ENCODE assay signal across 8 cellular contexts in genomic region chr2:11778923-11779757, GRCh38. TPM values are rescaled to one million over a fixed set of nuclear protein-coding genes. Genes with fewer than 3 reads are reported as not detected.
A peak's percentile ranks its signal among the peaks of the same experiment; 100 is the strongest.
DNase-seq lines count a peak whose midpoint lies in the region; ATAC-seq and TF ChIP-seq lines count a peak whose summit lies in the region.

No MANE protein-coding gene starts in this region.

- no peak for TF ChIP-seq POLR2A in lower leg skin (IDR thresholded peaks at IDR 0.05)

- H3K27ac Mint-ChIP-seq in activated CD4-positive, alpha-beta T cell treated with anti-CD3 and anti-CD28 coated beads, Interleukin-2, amount 10 ng/mL, durations not matched to agents 24 days and 14 days = peak overlapping the region; percentile 55

- no peak overlapping the region for H3K27ac ChIP-seq in coronary artery

- peak; percentile 79 for ATAC-seq in GM18861 (IDR thresholded peaks at IDR 0.05; ENCODE audit: unreplicated experiment)
- ATAC-seq in HG03066 (IDR thresholded peaks at IDR 0.05; ENCODE audit: low read depth, unreplicated experiment) = peak; percentile 81

- WGBS in lower leg skin, 2 donors = 25 to 27% methylated on average over 23 of the region's 23 CpGs

- H3K27me3 Mint-ChIP-seq in activated CD4-positive, alpha-beta T cell treated with anti-CD3 and anti-CD28 coated beads, Interleukin-2, amount 10 ng/mL, durations not matched to agents 24 days and 14 days = no peaks in the 10 kb centered on the region

- H3K9me3 Mint-ChIP-seq in activated CD4-positive, alpha-beta T cell treated with anti-CD3 and anti-CD28 coated beads, Interleukin-2, amount 10 ng/mL, durations not matched to agents 24 days and 14 days = no peaks in the 10 kb centered on the region

- peaks cover 32% of the 10 kb centered on the region for H3K4me1 Mint-ChIP-seq in activated CD4-positive, alpha-beta T cell treated with anti-CD3 and anti-CD28 coated beads, Interleukin-2, amount 10 ng/mL, durations not matched to agents 24 days and 14 days

- TF ChIP-seq CTCF in AG10803 (conservative IDR thresholded peaks at IDR 0.05; ENCODE audit: low read length) = peak; percentile 89
- TF ChIP-seq CTCF in coronary artery (IDR thresholded peaks at IDR 0.05) = peak; percentile 84
- peak in 1 of 3 donors; percentile 89 for TF ChIP-seq CTCF in lower leg skin (IDR thresholded peaks at IDR 0.05)

- DNase-seq in AG10803 (ENCODE audit: low read depth) (peak; percentile 51), NCI-H2227 treated with DMSO at 0.1 percent for 48 hours (lab: John Stamatoyannopoulos, UW) (peak; percentile 43), coronary artery (ENCODE audit: low spot score) (peak; percentile 78), lower leg skin (ENCODE audit: low spot score in 2 of 2) (peak; percentile 49 to 94)
- DNase-seq in activated CD4-positive, alpha-beta T cell treated with anti-CD3 and anti-CD28 coated beads, Interleukin-2, amount 10 ng/mL, durations not matched to agents 24 days and 14 days = peak; percentile 95
- peak; percentile 75 to 83 (median 80) for DNase-seq in stimulated activated CD4-positive, alpha-beta T cell treated with anti-CD3 and anti-CD28 coated beads, TNF-alpha, amount 100 ng/mL, for 48 hours (ENCODE audit: low read depth in 3 of 3)

- no peak overlapping the region for H3K4me3 ChIP-seq in AG10803 (ENCODE audit: low read length)
- H3K4me3 ChIP-seq in coronary artery = peak overlapping the region; percentile 20
- no peak overlapping the region for H3K4me3 ChIP-seq in lower leg skin (ENCODE audit: low read depth, poor library complexity, severe bottlenecking)

- H3K36me3 Mint-ChIP-seq in activated CD4-positive, alpha-beta T cell treated with anti-CD3 and anti-CD28 coated beads, Interleukin-2, amount 10 ng/mL, durations not matched to agents 24 days and 14 days (ENCODE audit: low read depth) = peaks cover 62% of the 10 kb centered on the region

- peak overlapping the region; percentile 74 for H3K4me3 Mint-ChIP-seq in activated CD4-positive, alpha-beta T cell treated with anti-CD3 and anti-CD28 coated beads, Interleukin-2, amount 10 ng/mL, durations not matched to agents 24 days and 14 days

- intact Hi-C loops in activated CD4-positive, alpha-beta T cell treated with anti-CD3 and anti-CD28 coated beads, Interleukin-2, amount 10 ng/mL, durations not matched to agents 24 days and 14 days (cut with micrococcal nuclease) = loop anchor here (1.0 to 5.0 kb wide), 4 partner anchors 25 to 197 kb away; no protein-coding TSS in a partner anchor
- intact Hi-C loops in lower leg skin (cut with DNase I; ENCODE audit: low total_unique reads) = no loop called here

RNA-seq across cellular contexts. Expression of gene LPIN1, which starts 32.7 kb away (rescaled TPM):
- 46.3 and 52.3 TPM in 2 replicates for total RNA-seq in activated CD4-positive, alpha-beta T cell treated with anti-CD3 and anti-CD28 coated beads, Interleukin-2, amount 10 ng/mL, durations not matched to agents 24 days and 14 days
- 10 to 100 TPM; 15.6 to 45.8 (median 35.0) TPM for total RNA-seq in lower leg skin

Comparison
In these comparisons a context has a peak if more than half of its experiments do, and no peak if none do; other contexts are left out.
1. DNase-seq: peak in every context shown above with its lines; median percentile 95 in activated CD4-positive, alpha-beta T cell treated with anti-CD3 and anti-CD28 coated beads, Interleukin-2, amount 10 ng/mL, durations not matched to agents 24 days and 14 days; 80 in stimulated activated CD4-positive, alpha-beta T cell treated with anti-CD3 and anti-CD28 coated beads, TNF-alpha, amount 100 ng/mL, for 48 hours; 78 in coronary artery; 72 in lower leg skin; 51 in AG10803; 43 in NCI-H2227 treated with DMSO at 0.1 percent for 48 hours.